Comparison of ENCODE assay signal across 10 cellular contexts in genomic region chr2:18047896-18048657, GRCh38.
DNase-seq lines count a peak whose midpoint lies in the region; ATAC-seq, FAIRE-seq and TF ChIP-seq lines count a peak whose summit lies in the region.
"Had no signal": no experiment of that assay in that cellular context is flagged by ENCODE, and none has a peak within 500 bp of the region (broad histone marks: within the 10 kb centered on the region; RNA-seq: fewer than 3 reads in every experiment).

No MANE protein-coding gene starts in this region.

- DNase-seq in A549 (ENCODE audit: low read depth in 1 of 2, low spot score in 1 of 2) = peak; percentile 5 to 10
- DNase-seq in HK-2 (ENCODE audit: unreplicated experiment) = peak; percentile 4
- DNase-seq in amniotic epithelial cell (ENCODE audit: low read depth) = peak; percentile 90
- DNase-seq in left ventricle myocardium superior = peak; percentile 32
- no peak for DNase-seq in GM20000 (ENCODE audit: low spot score)
- DNase-seq: activated CD8-positive, alpha-beta memory T cell treated with anti-CD3 and anti-CD28 coated beads for 24 hours had no signal

- H3K4me3 ChIP-seq in A549 = no peak overlapping the region
- H3K4me3 ChIP-seq: K562 had no signal

- FAIRE-seq in A549 (lab: Jason Lieb, UNC) = no peak
- FAIRE-seq: K562 had no signal

- CTCF ChIA-PET in A549 (lab: Yijun Ruan, JAX) = no interaction called here

- no peak overlapping the region for H3K27ac ChIP-seq in A549

- WGBS in A549 (ENCODE audit: missing lambda C conversion rate) = 30% methylated on average over 10 of the region's 10 CpGs

- peak in 1 of 2 experiments; percentile 33; a peak in 2 of 6 replicates for ATAC-seq in A549
- peak; percentile 36 for ATAC-seq in left ventricle myocardium superior
- ATAC-seq in GM18909 (IDR thresholded peaks at IDR 0.05; ENCODE audit: poor library complexity, unreplicated experiment) = no peak
- no peak for ATAC-seq in HG03159 (IDR thresholded peaks at IDR 0.05; ENCODE audit: unreplicated experiment)
- ATAC-seq in SK-N-SH treated with all-trans-retinoic acid at 6 μM for 48 hours = no peak
- ATAC-seq: K562 had no signal

- no peaks in the 10 kb centered on the region for H3K4me1 ChIP-seq in A549

- intact Hi-C loops in left ventricle myocardium superior (cut with micrococcal nuclease) = no loop called here

- no peak for TF ChIP-seq POLR2A in A549 (IDR thresholded peaks at IDR 0.05; ENCODE audit: low read length)

- no peaks in the 10 kb centered on the region for H3K9me3 ChIP-seq in A549

- TF ChIP-seq EP300 in A549 (IDR thresholded peaks at IDR 0.05) = no peak

- no peak for TF ChIP-seq CTCF in A549 (IDR thresholded peaks at IDR 0.05)
- no peak for TF ChIP-seq CTCF in GM20000 (IDR thresholded peaks at IDR 0.05; ENCODE audit: extremely low read depth, missing control alignments)

- TF ChIP-seq RAD21 in A549 (conservative IDR thresholded peaks at IDR 0.05 in 1 of 2, IDR thresholded peaks at IDR 0.05 in 1 of 2) = no peak

- H3K4me2 ChIP-seq in A549 = no peak overlapping the region

- POLR2A ChIA-PET in A549 (lab: Yijun Ruan, JAX) = no interaction called here

TF ChIP-seq in A549, 52 proteins besides CTCF, POLR2A, EP300 and RAD21:
- TF ChIP-seq HOXA7 (CRISPR knock-in tag; IDR thresholded peaks at IDR 0.05) (no peak), FOSL2 (IDR thresholded peaks at IDR 0.05) (no peak), FOSL2 (CRISPR knock-in tag; IDR thresholded peaks at IDR 0.05) (no peak), CHD2 (IDR thresholded peaks at IDR 0.05; ENCODE audit: low read length, partially characterized antibody) (no peak), MAX (IDR thresholded peaks at IDR 0.05) (no peak), MYC (IDR thresholded peaks at IDR 0.05; ENCODE audit: borderline replicate concordance, low read length) (no peak), MAFK (IDR thresholded peaks at IDR 0.05; ENCODE audit: partially characterized antibody) (no peak), JUN (IDR thresholded peaks at IDR 0.05) (no peak), TFCP2L1 (CRISPR knock-in tag; IDR thresholded peaks at IDR 0.05) (no peak), RNF2 (IDR thresholded peaks at IDR 0.05; ENCODE audit: borderline replicate concordance, low read depth) (no peak), RFX5 (IDR thresholded peaks at IDR 0.05) (no peak), GATA3 (IDR thresholded peaks at IDR 0.05; ENCODE audit: borderline replicate concordance) (no peak), CHD4 (IDR thresholded peaks at IDR 0.05; ENCODE audit: borderline replicate concordance) (no peak), REST (IDR thresholded peaks at IDR 0.05) (no peak), ZFP36 (IDR thresholded peaks at IDR 0.05; ENCODE audit: borderline replicate concordance, partially characterized antibody) (no peak), E2F6 (IDR thresholded peaks at IDR 0.05; ENCODE audit: borderline replicate concordance, low read depth) (no peak)

TF ChIP-seq in SK-N-SH treated with all-trans-retinoic acid at 6 μM for 48 hours, 23 proteins besides CTCF, POLR2A, EP300 and RAD21:
- TF ChIP-seq CSRNP3 (CRISPR knock-in tag; IDR thresholded peaks at IDR 0.05) (no peak), OSR1 (CRISPR knock-in tag; IDR thresholded peaks at IDR 0.05) (no peak), ZFP3 (CRISPR knock-in tag; IDR thresholded peaks at IDR 0.05) (no peak), TOX (CRISPR knock-in tag; IDR thresholded peaks at IDR 0.05; ENCODE audit: borderline replicate concordance) (no peak), CREB5 (CRISPR knock-in tag; IDR thresholded peaks at IDR 0.05; ENCODE audit: low read depth) (no peak), ZNF565 (CRISPR knock-in tag; conservative IDR thresholded peaks at IDR 0.05; ENCODE audit: low read depth) (no peak), ISL1 (CRISPR knock-in tag; IDR thresholded peaks at IDR 0.05) (no peak), PPARA (CRISPR knock-in tag; IDR thresholded peaks at IDR 0.05; ENCODE audit: borderline replicate concordance) (no peak), RARB (CRISPR knock-in tag; IDR thresholded peaks at IDR 0.05) (no peak), CSDC2 (CRISPR knock-in tag; IDR thresholded peaks at IDR 0.05) (no peak), TCF4 (CRISPR knock-in tag; IDR thresholded peaks at IDR 0.05; ENCODE audit: borderline replicate concordance) (no peak), ESRRG (CRISPR knock-in tag; IDR thresholded peaks at IDR 0.05) (no peak), PATZ1 (CRISPR knock-in tag; IDR thresholded peaks at IDR 0.05; ENCODE audit: borderline replicate concordance) (no peak), ARNTL (CRISPR knock-in tag; IDR thresholded peaks at IDR 0.05; ENCODE audit: borderline replicate concordance, low read depth) (no peak), ZC3H10 (CRISPR knock-in tag; IDR thresholded peaks at IDR 0.05) (no peak)
